In genomic region chr12:31897135-31897534, GRCh38 we compare ENCODE assay signal across 8 cellular contexts.
A peak's percentile ranks its signal among the peaks of the same experiment; 100 is the strongest.
DNase-seq lines count a peak whose midpoint lies in the region; ATAC-seq, FAIRE-seq and TF ChIP-seq lines count a peak whose summit lies in the region.
"Not testable (repeated sequence)": the region's sequence is repeated elsewhere in the genome, so short reads cannot be mapped to it uniquely, and the experiment has no call there.

No MANE protein-coding gene starts in this region.

- peak overlapping the region; percentile 40 for H3K27ac ChIP-seq in CD8-positive, alpha-beta memory T cell (ENCODE audit: low read depth, low read length)
- H3K27ac ChIP-seq in KMS-11: peak overlapping the region; percentile 90
- H3K27ac ChIP-seq in K562 (ENCODE audit: extremely low read depth, low read depth, low read length): peak overlapping the region; percentile 27; the same call in 1 of the 3 replicates
- peak overlapping the region; percentile 88 for H3K27ac ChIP-seq in thymus (ENCODE audit: low read depth)

- H4K20me1 ChIP-seq in KMS-11 (ENCODE audit: insufficient read depth); K562 (replicated peaks; ENCODE audit: control insufficient read depth, insufficient read depth, low read length): not testable (repeated sequence)

- not testable (repeated sequence) for H3K9me1 ChIP-seq in K562 (ENCODE audit: control insufficient read depth, insufficient read depth, low read length)

- H2AFZ ChIP-seq in KMS-11 (ENCODE audit: low read depth): peak overlapping the region; percentile 8; the same call in 1 of the 2 replicates
- H2AFZ ChIP-seq in K562 (ENCODE audit: low read depth, low read length): peak overlapping the region; percentile 73; the same call in 1 of the 2 replicates

- H3K4me3 ChIP-seq in CD8-positive, alpha-beta memory T cell (ENCODE audit: low read length); KMS-11 (IDR thresholded peaks at IDR 0.05; ENCODE audit: insufficient read depth, low read depth, low read length); K562; thymus (ENCODE audit: low read length): not testable (repeated sequence)

- DNase-seq in CD8-positive, alpha-beta memory T cell; T-helper 2 cell treated with Interferon-gamma antibody and Interleukin-4, amounts not matched to agents 5 μg/mL and 100 μg/mL, for 36 hours (ENCODE audit: low spot score); activated T-cell treated with anti-CD3 and anti-CD28 coated beads, Interleukin-2, amount 50 U/mL, for 72 hours; K562 (ENCODE audit: extremely low read depth in 1 of 4, low spot score in 3 of 4); immature natural killer cell; nephron progenitor cell: not testable (repeated sequence)

- TF ChIP-seq EP300 in K562 (IDR thresholded peaks at IDR 0.05; ENCODE audit: low read length): not testable (repeated sequence)

- FAIRE-seq in K562 (lab: Jason Lieb, UNC): not testable (repeated sequence)

- in situ Hi-C loops in K562 (cut with MboI): not testable (repeated sequence)

- H3K4me2 ChIP-seq in KMS-11: peak overlapping the region; percentile 45
- not testable (repeated sequence) for H3K4me2 ChIP-seq in K562 (ENCODE audit: insufficient read depth, low read length)

- H3K9ac ChIP-seq in KMS-11: peak overlapping the region; percentile 25; the same call in 1 of the 2 replicates
- H3K9ac ChIP-seq in K562 (ENCODE audit: insufficient read depth in 1 of 2, low read depth in 2 of 2, low read length in 2 of 2): not testable (repeated sequence)

- BruUV-seq in K562 (replicated peaks; lab: Mats Ljungman, UMichigan): not testable (repeated sequence)

- peaks cover 32% of the 10 kb centered on the region for H3K9me3 ChIP-seq in CD8-positive, alpha-beta memory T cell (ENCODE audit: low read length)
- H3K9me3 ChIP-seq in K562 (replicated peaks; ENCODE audit: control insufficient read depth, insufficient read depth, low read depth, low read length): not testable (repeated sequence)
- H3K9me3 ChIP-seq in thymus (ENCODE audit: control insufficient read depth): peaks cover 24% of the 10 kb centered on the region

- H3K4me1 ChIP-seq in CD8-positive, alpha-beta memory T cell (ENCODE audit: insufficient read depth, low read length): peaks cover 66% of the 10 kb centered on the region
- H3K4me1 ChIP-seq in KMS-11 (ENCODE audit: low read depth, poor library complexity, severe bottlenecking) (peaks cover 68% of the 10 kb centered on the region), K562 (replicated peaks in 1 of 2; ENCODE audit: control insufficient read depth in 2 of 2, insufficient read depth in 2 of 2, low read length in 2 of 2) (peaks cover 19 to 21% of the 10 kb centered on the region in 2 experiments), thymus (ENCODE audit: control insufficient read depth, insufficient read depth, low read length) (peaks cover 13% of the 10 kb centered on the region)

- H3K36me3 Mint-ChIP-seq in CD8-positive, alpha-beta memory T cell: peaks cover 13 to 55% (median 39%) of the 10 kb centered on the region in 3 donors
- peaks cover 60% of the 10 kb centered on the region for H3K36me3 Mint-ChIP-seq in T-helper 2 cell treated with Interferon-gamma antibody and Interleukin-4, amounts not matched to agents 5 μg/mL and 100 μg/mL, for 36 hours (ENCODE audit: low read depth)
- peaks cover 46 to 69% of the 10 kb centered on the region in 2 donors for H3K36me3 Mint-ChIP-seq in activated T-cell treated with anti-CD3 and anti-CD28 coated beads, Interleukin-2, amount 50 U/mL, for 72 hours (ENCODE audit: insufficient read depth in 2 of 2)
- H3K36me3 Mint-ChIP-seq in immature natural killer cell (peaks cover 12 to 27% (median 19%) of the 10 kb centered on the region in 3 donors), nephron progenitor cell (ENCODE audit: low read depth) (peaks cover 24% of the 10 kb centered on the region)

- H3K9me3 Mint-ChIP-seq in CD8-positive, alpha-beta memory T cell: peaks cover 18 to 66% (median 63%) of the 10 kb centered on the region in 5 donors
- peaks cover 61% of the 10 kb centered on the region for H3K9me3 Mint-ChIP-seq in T-helper 2 cell treated with Interferon-gamma antibody and Interleukin-4, amounts not matched to agents 5 μg/mL and 100 μg/mL, for 36 hours
- H3K9me3 Mint-ChIP-seq in activated T-cell treated with anti-CD3 and anti-CD28 coated beads, Interleukin-2, amount 50 U/mL, for 72 hours: peaks cover 26 to 34% of the 10 kb centered on the region in 2 donors
- H3K9me3 Mint-ChIP-seq in immature natural killer cell (peaks cover 13 to 37% (median 21%) of the 10 kb centered on the region in 6 donors), nephron progenitor cell (peaks cover 51% of the 10 kb centered on the region)

- peak overlapping the region; percentile 64 to 80 (median 72) for H3K4me3 Mint-ChIP-seq in CD8-positive, alpha-beta memory T cell
- H3K4me3 Mint-ChIP-seq in T-helper 2 cell treated with Interferon-gamma antibody and Interleukin-4, amounts not matched to agents 5 μg/mL and 100 μg/mL, for 36 hours: peak overlapping the region; percentile 78
- peak overlapping the region; percentile 68 to 99 for H3K4me3 Mint-ChIP-seq in activated T-cell treated with anti-CD3 and anti-CD28 coated beads, Interleukin-2, amount 50 U/mL, for 72 hours
- peak overlapping the region; percentile 80 to 90 (median 87) for H3K4me3 Mint-ChIP-seq in immature natural killer cell
- H3K4me3 Mint-ChIP-seq in nephron progenitor cell: not testable (repeated sequence)

- peaks cover 49 to 72% (median 61%) of the 10 kb centered on the region in 3 donors for H3K4me1 Mint-ChIP-seq in CD8-positive, alpha-beta memory T cell
- peaks cover 35% of the 10 kb centered on the region for H3K4me1 Mint-ChIP-seq in T-helper 2 cell treated with Interferon-gamma antibody and Interleukin-4, amounts not matched to agents 5 μg/mL and 100 μg/mL, for 36 hours (ENCODE audit: low read depth)
- peaks cover 54% of the 10 kb centered on the region for H3K4me1 Mint-ChIP-seq in activated T-cell treated with anti-CD3 and anti-CD28 coated beads, Interleukin-2, amount 50 U/mL, for 72 hours (ENCODE audit: low read depth)
- peaks cover 76 to 79% of the 10 kb centered on the region in 2 donors for H3K4me1 Mint-ChIP-seq in immature natural killer cell
- peaks cover 42% of the 10 kb centered on the region for H3K4me1 Mint-ChIP-seq in nephron progenitor cell

- H3K79me2 ChIP-seq in KMS-11 (ENCODE audit: insufficient read depth, low read depth); K562 (ENCODE audit: control insufficient read depth, insufficient read depth, low read length): not testable (repeated sequence)

- not testable (repeated sequence) for TF ChIP-seq CTCF in KMS-11 (conservative IDR thresholded peaks at IDR 0.05; ENCODE audit: low read depth, low read length); K562 (IDR thresholded peaks at IDR 0.05 in 2 of 3, conservative IDR thresholded peaks at IDR 0.05 in 1 of 3; ENCODE audit: insufficient read depth in 2 of 3, low read depth in 1 of 3, low read length in 3 of 3); nephron progenitor cell (IDR thresholded peaks at IDR 0.05)

- H3K27me3 ChIP-seq in CD8-positive, alpha-beta memory T cell (ENCODE audit: insufficient read depth, low read length, poor library complexity, severe bottlenecking); KMS-11 (ENCODE audit: insufficient read depth, low read depth); K562 (ENCODE audit: control insufficient read depth in 2 of 2, insufficient read depth in 2 of 2, low read length in 2 of 2); thymus (ENCODE audit: control insufficient read depth, insufficient read depth): not testable (repeated sequence)

- H3K36me3 ChIP-seq in CD8-positive, alpha-beta memory T cell (ENCODE audit: insufficient read depth, low read length); KMS-11 (ENCODE audit: insufficient read depth); K562 (ENCODE audit: control insufficient read depth, insufficient read depth, low read length): not testable (repeated sequence)
- peaks cover 13% of the 10 kb centered on the region for H3K36me3 ChIP-seq in thymus (ENCODE audit: control insufficient read depth, insufficient read depth)

- not testable (repeated sequence) for TF ChIP-seq RAD21 in K562 (CRISPR knock-in tag; conservative IDR thresholded peaks at IDR 0.05 in 1 of 2, IDR thresholded peaks at IDR 0.05 in 1 of 2)

- H3K27ac Mint-ChIP-seq in CD8-positive, alpha-beta memory T cell: peak overlapping the region; percentile 91 to 100 (median 94)
- peak overlapping the region; percentile 99 for H3K27ac Mint-ChIP-seq in T-helper 2 cell treated with Interferon-gamma antibody and Interleukin-4, amounts not matched to agents 5 μg/mL and 100 μg/mL, for 36 hours
- H3K27ac Mint-ChIP-seq in activated T-cell treated with anti-CD3 and anti-CD28 coated beads, Interleukin-2, amount 50 U/mL, for 72 hours: peak overlapping the region; percentile 100
- H3K27ac Mint-ChIP-seq in immature natural killer cell (peak overlapping the region; percentile 97 to 99 (median 98)), nephron progenitor cell (peak overlapping the region; percentile 76)

- not testable (repeated sequence) for ATAC-seq in activated T-cell treated with anti-CD3 and anti-CD28 coated beads, Interleukin-2, amount 50 U/mL, for 72 hours (replicated peaks in 1 of 2); K562

- CTCF ChIA-PET in CD8-positive, alpha-beta memory T cell (lab: Charles Lee): interaction anchor here (0.6 to 2.8 kb wide), 9 partner anchors 8 to 187 kb away, joined by 3 to 15 read pairs (median 6); partner anchors contain the start of genes AMN1 and RESF1
- CTCF ChIA-PET in K562 (lab: Yijun Ruan, JAX; ENCODE audit: low intra/inter-chr PET ratio): not testable (repeated sequence)

- not testable (repeated sequence) for H3K27me3 Mint-ChIP-seq in CD8-positive, alpha-beta memory T cell; T-helper 2 cell treated with Interferon-gamma antibody and Interleukin-4, amounts not matched to agents 5 μg/mL and 100 μg/mL, for 36 hours (ENCODE audit: low read depth); activated T-cell treated with anti-CD3 and anti-CD28 coated beads, Interleukin-2, amount 50 U/mL, for 72 hours (ENCODE audit: low read depth); nephron progenitor cell (ENCODE audit: low read depth, poor library complexity)
- H3K27me3 Mint-ChIP-seq in immature natural killer cell (ENCODE audit: low read depth in 3 of 3): peaks cover 22 to 29% (median 29%) of the 10 kb centered on the region in 3 donors

- 86% methylated on average over 6 of the region's 8 CpGs for whole genome bisulfite sequencing in K562 (ENCODE audit: insufficient coverage, low coverage, missing lambda C conversion rate)
- WGBS in thymus: 81% methylated on average over 8 of the region's 8 CpGs

- intact Hi-C loops in K562 (cut with micrococcal nuclease): loop anchor here (10.0 kb wide), 1 partner anchor 212 kb away; no protein-coding TSS in a partner anchor

- POLR2A ChIA-PET in CD8-positive, alpha-beta memory T cell (lab: Charles Lee): interaction anchor here (0.6 to 2.4 kb wide), 6 partner anchors 36 to 238 kb away, joined by 3 to 30 read pairs (median 5); partner anchors contain the start of genes AMN1, ETFBKMT and RESF1
- POLR2A ChIA-PET in K562 (lab: Yijun Ruan, JAX): interaction anchor here (1.2 kb wide), 1 partner anchor 181 kb away, joined by 3 read pairs; no protein-coding TSS in a partner anchor

- TF ChIP-seq POLR2A in K562 (conservative IDR thresholded peaks at IDR 0.05): not testable (repeated sequence)

Comparison
In these comparisons a context has a peak if more than half of its experiments do, and no peak if none do; other contexts are left out.
1. H3K27ac ChIP-seq: peak in every context shown above with its lines; median percentile 90 in KMS-11; 88 in thymus; 40 in CD8-positive, alpha-beta memory T cell; 27 in K562.